In genomic region chr18:45119888-45120287, GRCh38 we compare ENCODE assay signal across 21 cellular contexts.
"Had no signal": no experiment of that assay in that cellular context is flagged by ENCODE, and none has a peak within 500 bp of the region (broad histone marks: within the 10 kb centered on the region; RNA-seq: fewer than 3 reads in every experiment).

No MANE protein-coding gene starts in this region.

- H3K4me3 Mint-ChIP-seq: activated CD4-positive, alpha-beta T cell treated with anti-CD3 and anti-CD28 coated beads, Interleukin-2, amount 10 ng/mL, durations not matched to agents 7 days and 5 days; activated CD8-positive, alpha-beta memory T cell treated with anti-CD3 and anti-CD28 coated beads, Interleukin-2, amount 10 ng/mL, durations not matched to agents 7 days and 5 days; activated CD8-positive, alpha-beta T cell treated with anti-CD3 and anti-CD28 coated beads for 36 hours; activated naive CD8-positive, alpha-beta T cell treated with anti-CD3 and anti-CD28 coated beads, Interleukin-2, amount 50 U/mL, for 24 hours; activated T-helper 1 cell treated with anti-CD3 and anti-CD28 coated beads, Interleukin-12 subunit alpha, Interleukin-12 subunit beta, Interleukin-2, Interleukin-4 antibody, amounts not matched to agents 30 ng/mL and 10 ng/mL and 1 ng/mL, durations not matched to agents 14 hours and 24 hours and 36 hours; naive B cell; neural crest cell; stimulated activated memory B cell treated with anti-CD40 and anti-IgM and Interleukin-4, amounts not matched to agents 10 μg/mL and 1 μg/mL and 100 μg/mL, for 72 hours; T-helper 2 cell treated with Interferon-gamma antibody and Interleukin-4, amounts not matched to agents 5 μg/mL and 100 μg/mL, for 36 hours had no signal

- H3K36me3 Mint-ChIP-seq: activated CD8-positive, alpha-beta memory T cell treated with anti-CD3 and anti-CD28 coated beads, Interleukin-2, amount 10 ng/mL, durations not matched to agents 7 days and 5 days; naive B cell; stimulated activated memory B cell treated with anti-CD40 and anti-IgM and Interleukin-4, amounts not matched to agents 10 μg/mL and 1 μg/mL and 100 μg/mL, for 72 hours had no signal

- H3K27me3 Mint-ChIP-seq: activated naive CD8-positive, alpha-beta T cell treated with anti-CD3 and anti-CD28 coated beads, Interleukin-2, amount 50 U/mL, for 24 hours; stimulated activated memory B cell treated with anti-CD40 and anti-IgM and Interleukin-4, amounts not matched to agents 10 μg/mL and 1 μg/mL and 100 μg/mL, for 72 hours had no signal

- H3K9me3 Mint-ChIP-seq: activated CD4-positive, alpha-beta T cell treated with anti-CD3 and anti-CD28 coated beads, Interleukin-2, amount 10 ng/mL, durations not matched to agents 7 days and 5 days; activated CD8-positive, alpha-beta T cell treated with anti-CD3 and anti-CD28 coated beads for 36 hours; activated naive CD8-positive, alpha-beta T cell treated with anti-CD3 and anti-CD28 coated beads, Interleukin-2, amount 50 U/mL, for 24 hours; activated T-helper 1 cell treated with anti-CD3 and anti-CD28 coated beads, Interleukin-12 subunit alpha, Interleukin-12 subunit beta, Interleukin-2, Interleukin-4 antibody, amounts not matched to agents 30 ng/mL and 10 ng/mL and 1 ng/mL, durations not matched to agents 14 hours and 24 hours and 36 hours; neural crest cell; stimulated activated memory B cell treated with anti-CD40 and anti-IgM and Interleukin-4, amounts not matched to agents 10 μg/mL and 1 μg/mL and 100 μg/mL, for 72 hours; T-helper 2 cell treated with Interferon-gamma antibody and Interleukin-4, amounts not matched to agents 5 μg/mL and 100 μg/mL, for 36 hours had no signal

- DNase-seq: activated CD4-positive, alpha-beta T cell treated with anti-CD3 and anti-CD28 coated beads, Interleukin-2, amount 10 ng/mL, durations not matched to agents 7 days and 5 days; activated CD8-positive, alpha-beta memory T cell treated with anti-CD3 and anti-CD28 coated beads, Interleukin-2, amount 10 ng/mL, durations not matched to agents 7 days and 5 days; activated CD8-positive, alpha-beta T cell treated with anti-CD3 and anti-CD28 coated beads for 36 hours; activated gamma-delta T cell; activated naive CD4-positive, alpha-beta T cell treated with anti-CD3 and anti-CD28 coated beads, Interleukin-2, amount 50 U/mL, for 16 hours; activated naive CD8-positive, alpha-beta T cell treated with anti-CD3 and anti-CD28 coated beads, Interleukin-2, amount 50 U/mL, for 24 hours; activated T-cell treated with anti-CD3 and anti-CD28 coated beads for 4 hours; foreskin fibroblast; kidney; naive B cell; occipital lobe; sigmoid colon; stimulated activated CD4-positive, alpha-beta T cell treated with anti-CD3 and anti-CD28 coated beads, Interleukin-15, amount 100 ng/mL, for 24 hours; stomach; upper lobe of left lung had no signal

- H3K27ac Mint-ChIP-seq: activated CD4-positive, alpha-beta T cell treated with anti-CD3 and anti-CD28 coated beads, Interleukin-2, amount 10 ng/mL, durations not matched to agents 7 days and 5 days; activated CD8-positive, alpha-beta memory T cell treated with anti-CD3 and anti-CD28 coated beads, Interleukin-2, amount 10 ng/mL, durations not matched to agents 7 days and 5 days; activated CD8-positive, alpha-beta T cell treated with anti-CD3 and anti-CD28 coated beads for 36 hours; activated naive CD8-positive, alpha-beta T cell treated with anti-CD3 and anti-CD28 coated beads, Interleukin-2, amount 50 U/mL, for 24 hours; activated T-helper 1 cell treated with anti-CD3 and anti-CD28 coated beads, Interleukin-12 subunit alpha, Interleukin-12 subunit beta, Interleukin-2, Interleukin-4 antibody, amounts not matched to agents 30 ng/mL and 10 ng/mL and 1 ng/mL, durations not matched to agents 14 hours and 24 hours and 36 hours; naive B cell; stimulated activated memory B cell treated with anti-CD40 and anti-IgM and Interleukin-4, amounts not matched to agents 10 μg/mL and 1 μg/mL and 100 μg/mL, for 72 hours; T-helper 2 cell treated with Interferon-gamma antibody and Interleukin-4, amounts not matched to agents 5 μg/mL and 100 μg/mL, for 36 hours had no signal

- H3K4me3 ChIP-seq: lung, sigmoid colon, smooth muscle cell, stomach, upper lobe of left lung had no signal

- H3K4me1 Mint-ChIP-seq: activated CD4-positive, alpha-beta T cell treated with anti-CD3 and anti-CD28 coated beads, Interleukin-2, amount 10 ng/mL, durations not matched to agents 7 days and 5 days; activated CD8-positive, alpha-beta memory T cell treated with anti-CD3 and anti-CD28 coated beads, Interleukin-2, amount 10 ng/mL, durations not matched to agents 7 days and 5 days; activated naive CD8-positive, alpha-beta T cell treated with anti-CD3 and anti-CD28 coated beads, Interleukin-2, amount 50 U/mL, for 24 hours; naive B cell; neural crest cell had no signal
